ENCODE assay signal across 1 cellular context in the genomic region with DNA sequence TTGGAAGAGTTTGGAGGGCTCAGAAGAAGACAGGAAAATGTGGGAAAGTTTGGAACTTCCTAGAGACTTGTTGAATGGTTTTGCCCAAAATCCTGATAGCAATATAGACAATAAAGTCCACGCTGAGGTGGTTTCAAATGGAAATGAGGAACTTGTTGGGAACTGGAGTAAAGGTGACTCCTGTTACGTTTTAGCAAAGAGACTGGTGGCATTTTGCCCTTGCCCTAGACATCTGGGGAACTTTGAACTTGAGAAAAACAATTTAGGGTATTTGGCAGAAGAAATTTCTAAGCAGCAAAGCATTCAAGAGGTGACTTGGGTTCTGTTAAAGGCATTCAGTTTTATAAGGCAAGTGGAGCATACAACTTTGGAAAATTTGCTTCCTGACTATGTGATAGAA. TPM values are rescaled to one million over a fixed set of nuclear protein-coding genes. Genes with fewer than 3 reads are reported as not detected.
"Had no signal": no experiment of that assay in that cellular context is flagged by ENCODE, and none has a peak within 500 bp of the region (broad histone marks: within the 10 kb centered on the region; RNA-seq: fewer than 3 reads in every experiment).

No MANE protein-coding gene starts in this region.

RNA-seq across cellular contexts. Expression of a gene that starts 18.5 kb away (rescaled TPM):
- total RNA-seq: activated CD8-positive, alpha-beta T cell treated with anti-CD3 and anti-CD28 coated beads, Interleukin-2, amount 10 ng/mL, durations not matched to agents 7 days and 5 days had no signal
